In the genomic region with DNA sequence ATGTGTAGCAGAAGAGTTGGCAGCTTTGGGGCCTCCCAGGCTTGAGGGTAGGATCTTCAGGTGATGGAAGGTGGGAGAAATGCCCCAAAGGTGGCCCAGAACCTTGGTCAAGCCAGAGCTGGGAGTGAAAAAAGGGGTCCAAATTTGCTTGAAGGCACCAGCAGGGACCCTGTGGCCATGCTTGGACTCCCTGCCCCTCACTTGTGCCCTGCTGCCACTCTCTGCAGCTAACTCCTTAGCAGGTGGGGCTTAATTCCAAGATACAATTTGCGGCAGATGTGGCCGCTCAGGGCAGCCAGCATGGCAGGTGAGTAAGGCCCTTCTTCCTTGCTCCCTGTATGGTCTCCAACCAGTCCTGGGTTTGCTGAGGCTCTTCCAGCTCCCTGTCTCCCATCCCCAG, we compare ENCODE assay signal across 23 cellular contexts. TPM values are rescaled to one million over a fixed set of nuclear protein-coding genes. Genes with fewer than 3 reads are reported as not detected.
"Had no signal": no experiment of that assay in that cellular context is flagged by ENCODE, and none has a peak within 500 bp of the region (broad histone marks: within the 10 kb centered on the region; RNA-seq: fewer than 3 reads in every experiment).

No MANE protein-coding gene starts in this region.

- H3K36me3 ChIP-seq: MG63, SJSA1 had no signal

- H3K9me3 ChIP-seq: MG63, SJSA1, SK-N-SH had no signal

- ATAC-seq: HepG2 had no signal

- H3K27ac ChIP-seq: SJSA1 had no signal

- H3K27me3 ChIP-seq: MG63 had no signal

- H3K4me3 ChIP-seq: MG63, SJSA1 had no signal

- DNase-seq: IMR-90, Karpas-422, KG1, MG63, NCI-H1092, NCI-H1105 treated with DMSO at 0.1 percent for 48 hours, NCI-H1417 treated with DMSO at 0.1 percent for 48 hours, NCI-H146, NCI-H1694 treated with DMSO at 0.1 percent for 48 hours, NCI-H1930, NCI-H2081, NCI-H2107, NCI-H2227 treated with DMSO at 0.1 percent for 48 hours, NCI-H524, NCI-H69, NCI-H774, Right ventricle myocardium superior, RPMI8226, SIG-M5, SK-N-SH had no signal

RNA-seq across cellular contexts. Expression of gene ADRA1D, which starts 51.3 kb away (rescaled TPM):
- total RNA-seq: HT1080, SJSA1 had no signal
